In genomic region chrX:40105016-40105790, GRCh38 we compare ENCODE assay signal across 1 cellular context.
TF ChIP-seq lines count a peak whose summit lies in the region.

No MANE protein-coding gene starts in this region.

TF ChIP-seq in K562, 482 proteins besides CTCF, POLR2A, EP300 and RAD21 (continued from another document and continues in another):
- TF ChIP-seq, protein P1, sequence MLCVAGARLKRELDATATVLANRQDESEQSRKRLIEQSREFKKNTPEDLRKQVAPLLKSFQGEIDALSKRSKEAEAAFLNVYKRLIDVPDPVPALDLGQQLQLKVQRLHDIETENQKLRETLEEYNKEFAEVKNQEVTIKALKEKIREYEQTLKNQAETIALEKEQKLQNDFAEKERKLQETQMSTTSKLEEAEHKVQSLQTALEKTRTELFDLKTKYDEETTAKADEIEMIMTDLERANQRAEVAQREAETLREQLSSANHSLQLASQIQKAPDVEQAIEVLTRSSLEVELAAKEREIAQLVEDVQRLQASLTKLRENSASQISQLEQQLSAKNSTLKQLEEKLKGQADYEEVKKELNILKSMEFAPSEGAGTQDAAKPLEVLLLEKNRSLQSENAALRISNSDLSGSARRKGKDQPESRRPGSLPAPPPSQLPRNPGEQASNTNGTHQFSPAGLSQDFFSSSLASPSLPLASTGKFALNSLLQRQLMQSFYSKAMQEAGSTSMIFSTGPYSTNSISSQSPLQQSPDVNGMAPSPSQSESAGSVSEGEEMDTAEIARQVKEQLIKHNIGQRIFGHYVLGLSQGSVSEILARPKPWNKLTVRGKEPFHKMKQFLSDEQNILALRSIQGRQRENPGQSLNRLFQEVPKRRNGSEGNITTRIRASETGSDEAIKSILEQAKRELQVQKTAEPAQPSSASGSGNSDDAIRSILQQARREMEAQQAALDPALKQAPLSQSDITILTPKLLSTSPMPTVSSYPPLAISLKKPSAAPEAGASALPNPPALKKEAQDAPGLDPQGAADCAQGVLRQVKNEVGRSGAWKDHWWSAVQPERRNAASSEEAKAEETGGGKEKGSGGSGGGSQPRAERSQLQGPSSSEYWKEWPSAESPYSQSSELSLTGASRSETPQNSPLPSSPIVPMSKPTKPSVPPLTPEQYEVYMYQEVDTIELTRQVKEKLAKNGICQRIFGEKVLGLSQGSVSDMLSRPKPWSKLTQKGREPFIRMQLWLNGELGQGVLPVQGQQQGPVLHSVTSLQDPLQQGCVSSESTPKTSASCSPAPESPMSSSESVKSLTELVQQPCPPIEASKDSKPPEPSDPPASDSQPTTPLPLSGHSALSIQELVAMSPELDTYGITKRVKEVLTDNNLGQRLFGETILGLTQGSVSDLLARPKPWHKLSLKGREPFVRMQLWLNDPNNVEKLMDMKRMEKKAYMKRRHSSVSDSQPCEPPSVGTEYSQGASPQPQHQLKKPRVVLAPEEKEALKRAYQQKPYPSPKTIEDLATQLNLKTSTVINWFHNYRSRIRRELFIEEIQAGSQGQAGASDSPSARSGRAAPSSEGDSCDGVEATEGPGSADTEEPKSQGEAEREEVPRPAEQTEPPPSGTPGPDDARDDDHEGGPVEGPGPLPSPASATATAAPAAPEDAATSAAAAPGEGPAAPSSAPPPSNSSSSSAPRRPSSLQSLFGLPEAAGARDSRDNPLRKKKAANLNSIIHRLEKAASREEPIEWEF (CRISPR knock-in tag; IDR thresholded peaks at IDR 0.05) = no peak
- TF ChIP-seq, protein P2, sequence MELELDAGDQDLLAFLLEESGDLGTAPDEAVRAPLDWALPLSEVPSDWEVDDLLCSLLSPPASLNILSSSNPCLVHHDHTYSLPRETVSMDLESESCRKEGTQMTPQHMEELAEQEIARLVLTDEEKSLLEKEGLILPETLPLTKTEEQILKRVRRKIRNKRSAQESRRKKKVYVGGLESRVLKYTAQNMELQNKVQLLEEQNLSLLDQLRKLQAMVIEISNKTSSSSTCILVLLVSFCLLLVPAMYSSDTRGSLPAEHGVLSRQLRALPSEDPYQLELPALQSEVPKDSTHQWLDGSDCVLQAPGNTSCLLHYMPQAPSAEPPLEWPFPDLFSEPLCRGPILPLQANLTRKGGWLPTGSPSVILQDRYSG (tag; conservative IDR thresholded peaks at IDR 0.05; ENCODE audit: low read depth) = no peak
- TF ChIP-seq, protein P3, sequence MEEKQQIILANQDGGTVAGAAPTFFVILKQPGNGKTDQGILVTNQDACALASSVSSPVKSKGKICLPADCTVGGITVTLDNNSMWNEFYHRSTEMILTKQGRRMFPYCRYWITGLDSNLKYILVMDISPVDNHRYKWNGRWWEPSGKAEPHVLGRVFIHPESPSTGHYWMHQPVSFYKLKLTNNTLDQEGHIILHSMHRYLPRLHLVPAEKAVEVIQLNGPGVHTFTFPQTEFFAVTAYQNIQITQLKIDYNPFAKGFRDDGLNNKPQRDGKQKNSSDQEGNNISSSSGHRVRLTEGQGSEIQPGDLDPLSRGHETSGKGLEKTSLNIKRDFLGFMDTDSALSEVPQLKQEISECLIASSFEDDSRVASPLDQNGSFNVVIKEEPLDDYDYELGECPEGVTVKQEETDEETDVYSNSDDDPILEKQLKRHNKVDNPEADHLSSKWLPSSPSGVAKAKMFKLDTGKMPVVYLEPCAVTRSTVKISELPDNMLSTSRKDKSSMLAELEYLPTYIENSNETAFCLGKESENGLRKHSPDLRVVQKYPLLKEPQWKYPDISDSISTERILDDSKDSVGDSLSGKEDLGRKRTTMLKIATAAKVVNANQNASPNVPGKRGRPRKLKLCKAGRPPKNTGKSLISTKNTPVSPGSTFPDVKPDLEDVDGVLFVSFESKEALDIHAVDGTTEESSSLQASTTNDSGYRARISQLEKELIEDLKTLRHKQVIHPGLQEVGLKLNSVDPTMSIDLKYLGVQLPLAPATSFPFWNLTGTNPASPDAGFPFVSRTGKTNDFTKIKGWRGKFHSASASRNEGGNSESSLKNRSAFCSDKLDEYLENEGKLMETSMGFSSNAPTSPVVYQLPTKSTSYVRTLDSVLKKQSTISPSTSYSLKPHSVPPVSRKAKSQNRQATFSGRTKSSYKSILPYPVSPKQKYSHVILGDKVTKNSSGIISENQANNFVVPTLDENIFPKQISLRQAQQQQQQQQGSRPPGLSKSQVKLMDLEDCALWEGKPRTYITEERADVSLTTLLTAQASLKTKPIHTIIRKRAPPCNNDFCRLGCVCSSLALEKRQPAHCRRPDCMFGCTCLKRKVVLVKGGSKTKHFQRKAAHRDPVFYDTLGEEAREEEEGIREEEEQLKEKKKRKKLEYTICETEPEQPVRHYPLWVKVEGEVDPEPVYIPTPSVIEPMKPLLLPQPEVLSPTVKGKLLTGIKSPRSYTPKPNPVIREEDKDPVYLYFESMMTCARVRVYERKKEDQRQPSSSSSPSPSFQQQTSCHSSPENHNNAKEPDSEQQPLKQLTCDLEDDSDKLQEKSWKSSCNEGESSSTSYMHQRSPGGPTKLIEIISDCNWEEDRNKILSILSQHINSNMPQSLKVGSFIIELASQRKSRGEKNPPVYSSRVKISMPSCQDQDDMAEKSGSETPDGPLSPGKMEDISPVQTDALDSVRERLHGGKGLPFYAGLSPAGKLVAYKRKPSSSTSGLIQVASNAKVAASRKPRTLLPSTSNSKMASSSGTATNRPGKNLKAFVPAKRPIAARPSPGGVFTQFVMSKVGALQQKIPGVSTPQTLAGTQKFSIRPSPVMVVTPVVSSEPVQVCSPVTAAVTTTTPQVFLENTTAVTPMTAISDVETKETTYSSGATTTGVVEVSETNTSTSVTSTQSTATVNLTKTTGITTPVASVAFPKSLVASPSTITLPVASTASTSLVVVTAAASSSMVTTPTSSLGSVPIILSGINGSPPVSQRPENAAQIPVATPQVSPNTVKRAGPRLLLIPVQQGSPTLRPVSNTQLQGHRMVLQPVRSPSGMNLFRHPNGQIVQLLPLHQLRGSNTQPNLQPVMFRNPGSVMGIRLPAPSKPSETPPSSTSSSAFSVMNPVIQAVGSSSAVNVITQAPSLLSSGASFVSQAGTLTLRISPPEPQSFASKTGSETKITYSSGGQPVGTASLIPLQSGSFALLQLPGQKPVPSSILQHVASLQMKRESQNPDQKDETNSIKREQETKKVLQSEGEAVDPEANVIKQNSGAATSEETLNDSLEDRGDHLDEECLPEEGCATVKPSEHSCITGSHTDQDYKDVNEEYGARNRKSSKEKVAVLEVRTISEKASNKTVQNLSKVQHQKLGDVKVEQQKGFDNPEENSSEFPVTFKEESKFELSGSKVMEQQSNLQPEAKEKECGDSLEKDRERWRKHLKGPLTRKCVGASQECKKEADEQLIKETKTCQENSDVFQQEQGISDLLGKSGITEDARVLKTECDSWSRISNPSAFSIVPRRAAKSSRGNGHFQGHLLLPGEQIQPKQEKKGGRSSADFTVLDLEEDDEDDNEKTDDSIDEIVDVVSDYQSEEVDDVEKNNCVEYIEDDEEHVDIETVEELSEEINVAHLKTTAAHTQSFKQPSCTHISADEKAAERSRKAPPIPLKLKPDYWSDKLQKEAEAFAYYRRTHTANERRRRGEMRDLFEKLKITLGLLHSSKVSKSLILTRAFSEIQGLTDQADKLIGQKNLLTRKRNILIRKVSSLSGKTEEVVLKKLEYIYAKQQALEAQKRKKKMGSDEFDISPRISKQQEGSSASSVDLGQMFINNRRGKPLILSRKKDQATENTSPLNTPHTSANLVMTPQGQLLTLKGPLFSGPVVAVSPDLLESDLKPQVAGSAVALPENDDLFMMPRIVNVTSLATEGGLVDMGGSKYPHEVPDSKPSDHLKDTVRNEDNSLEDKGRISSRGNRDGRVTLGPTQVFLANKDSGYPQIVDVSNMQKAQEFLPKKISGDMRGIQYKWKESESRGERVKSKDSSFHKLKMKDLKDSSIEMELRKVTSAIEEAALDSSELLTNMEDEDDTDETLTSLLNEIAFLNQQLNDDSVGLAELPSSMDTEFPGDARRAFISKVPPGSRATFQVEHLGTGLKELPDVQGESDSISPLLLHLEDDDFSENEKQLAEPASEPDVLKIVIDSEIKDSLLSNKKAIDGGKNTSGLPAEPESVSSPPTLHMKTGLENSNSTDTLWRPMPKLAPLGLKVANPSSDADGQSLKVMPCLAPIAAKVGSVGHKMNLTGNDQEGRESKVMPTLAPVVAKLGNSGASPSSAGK (IDR thresholded peaks at IDR 0.05) = peak; percentile 69; the same call in 1 of the 2 replicates
- TF ChIP-seq, protein P4, sequence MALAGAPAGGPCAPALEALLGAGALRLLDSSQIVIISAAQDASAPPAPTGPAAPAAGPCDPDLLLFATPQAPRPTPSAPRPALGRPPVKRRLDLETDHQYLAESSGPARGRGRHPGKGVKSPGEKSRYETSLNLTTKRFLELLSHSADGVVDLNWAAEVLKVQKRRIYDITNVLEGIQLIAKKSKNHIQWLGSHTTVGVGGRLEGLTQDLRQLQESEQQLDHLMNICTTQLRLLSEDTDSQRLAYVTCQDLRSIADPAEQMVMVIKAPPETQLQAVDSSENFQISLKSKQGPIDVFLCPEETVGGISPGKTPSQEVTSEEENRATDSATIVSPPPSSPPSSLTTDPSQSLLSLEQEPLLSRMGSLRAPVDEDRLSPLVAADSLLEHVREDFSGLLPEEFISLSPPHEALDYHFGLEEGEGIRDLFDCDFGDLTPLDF (CRISPR knock-in tag; IDR thresholded peaks at IDR 0.05) = no peak
- TF ChIP-seq CTBP1 (IDR thresholded peaks at IDR 0.05; ENCODE audit: borderline replicate concordance) = peak; percentile 71
- TF ChIP-seq ZNF655 (CRISPR knock-in tag; IDR thresholded peaks at IDR 0.05) = no peak
- peak; percentile 13 for TF ChIP-seq HMGN3 (IDR thresholded peaks at IDR 0.05; ENCODE audit: borderline replicate concordance, extremely low read depth, insufficient read length, low read depth, low read length)
- TF ChIP-seq NELFE (IDR thresholded peaks at IDR 0.05; ENCODE audit: insufficient read depth, insufficient read length) = no peak
- peak; percentile 54; the same call in 1 of the 2 replicates for TF ChIP-seq GABPB1 (CRISPR knock-in tag; IDR thresholded peaks at IDR 0.05)
- peak; percentile 71 for TF ChIP-seq PRPF4 (IDR thresholded peaks at IDR 0.05; ENCODE audit: insufficient read depth, low read depth, low read length, poor library complexity, severe bottlenecking)
- TF ChIP-seq SUPT5H (IDR thresholded peaks at IDR 0.05) = peak; percentile 62; the same call in 1 of the 2 replicates
- peak; percentile 42 for TF ChIP-seq KDM5B (IDR thresholded peaks at IDR 0.05; ENCODE audit: insufficient replicate concordance, low read depth, low read length)
- TF ChIP-seq L3MBTL2 (IDR thresholded peaks at IDR 0.05) = peak; percentile 44; the same call in 1 of the 2 replicates
- TF ChIP-seq, protein P5, sequence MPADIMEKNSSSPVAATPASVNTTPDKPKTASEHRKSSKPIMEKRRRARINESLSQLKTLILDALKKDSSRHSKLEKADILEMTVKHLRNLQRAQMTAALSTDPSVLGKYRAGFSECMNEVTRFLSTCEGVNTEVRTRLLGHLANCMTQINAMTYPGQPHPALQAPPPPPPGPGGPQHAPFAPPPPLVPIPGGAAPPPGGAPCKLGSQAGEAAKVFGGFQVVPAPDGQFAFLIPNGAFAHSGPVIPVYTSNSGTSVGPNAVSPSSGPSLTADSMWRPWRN (IDR thresholded peaks at IDR 0.05; ENCODE audit: low read depth) = no peak
- TF ChIP-seq NR1H2 (CRISPR knock-in tag; IDR thresholded peaks at IDR 0.05) = 0 out of 2 replicates have a peak, but pooled peaks have one; percentile 30
- peak; percentile 76 for TF ChIP-seq BHLHE40 (IDR thresholded peaks at IDR 0.05; ENCODE audit: low read length)
- TF ChIP-seq ZNF639 (CRISPR knock-in tag; conservative IDR thresholded peaks at IDR 0.05 in 1 of 2, IDR thresholded peaks at IDR 0.05 in 1 of 2) = peak in 1 of 2 experiments; percentile 73; a peak in 2 of 4 replicates
- TF ChIP-seq, protein P6, sequence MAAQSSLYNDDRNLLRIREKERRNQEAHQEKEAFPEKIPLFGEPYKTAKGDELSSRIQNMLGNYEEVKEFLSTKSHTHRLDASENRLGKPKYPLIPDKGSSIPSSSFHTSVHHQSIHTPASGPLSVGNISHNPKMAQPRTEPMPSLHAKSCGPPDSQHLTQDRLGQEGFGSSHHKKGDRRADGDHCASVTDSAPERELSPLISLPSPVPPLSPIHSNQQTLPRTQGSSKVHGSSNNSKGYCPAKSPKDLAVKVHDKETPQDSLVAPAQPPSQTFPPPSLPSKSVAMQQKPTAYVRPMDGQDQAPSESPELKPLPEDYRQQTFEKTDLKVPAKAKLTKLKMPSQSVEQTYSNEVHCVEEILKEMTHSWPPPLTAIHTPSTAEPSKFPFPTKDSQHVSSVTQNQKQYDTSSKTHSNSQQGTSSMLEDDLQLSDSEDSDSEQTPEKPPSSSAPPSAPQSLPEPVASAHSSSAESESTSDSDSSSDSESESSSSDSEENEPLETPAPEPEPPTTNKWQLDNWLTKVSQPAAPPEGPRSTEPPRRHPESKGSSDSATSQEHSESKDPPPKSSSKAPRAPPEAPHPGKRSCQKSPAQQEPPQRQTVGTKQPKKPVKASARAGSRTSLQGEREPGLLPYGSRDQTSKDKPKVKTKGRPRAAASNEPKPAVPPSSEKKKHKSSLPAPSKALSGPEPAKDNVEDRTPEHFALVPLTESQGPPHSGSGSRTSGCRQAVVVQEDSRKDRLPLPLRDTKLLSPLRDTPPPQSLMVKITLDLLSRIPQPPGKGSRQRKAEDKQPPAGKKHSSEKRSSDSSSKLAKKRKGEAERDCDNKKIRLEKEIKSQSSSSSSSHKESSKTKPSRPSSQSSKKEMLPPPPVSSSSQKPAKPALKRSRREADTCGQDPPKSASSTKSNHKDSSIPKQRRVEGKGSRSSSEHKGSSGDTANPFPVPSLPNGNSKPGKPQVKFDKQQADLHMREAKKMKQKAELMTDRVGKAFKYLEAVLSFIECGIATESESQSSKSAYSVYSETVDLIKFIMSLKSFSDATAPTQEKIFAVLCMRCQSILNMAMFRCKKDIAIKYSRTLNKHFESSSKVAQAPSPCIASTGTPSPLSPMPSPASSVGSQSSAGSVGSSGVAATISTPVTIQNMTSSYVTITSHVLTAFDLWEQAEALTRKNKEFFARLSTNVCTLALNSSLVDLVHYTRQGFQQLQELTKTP (IDR thresholded peaks at IDR 0.05; ENCODE audit: low read depth in 1 of 2, partially characterized antibody in 2 of 2) = peak in 1 of 2 experiments; percentile 20
- peak; percentile 78 for TF ChIP-seq POLR2G (IDR thresholded peaks at IDR 0.05; ENCODE audit: low read depth, low read length)
- peak; percentile 52; the same call in 1 of the 2 replicates for TF ChIP-seq ZNF431 (CRISPR knock-in tag; IDR thresholded peaks at IDR 0.05)
- TF ChIP-seq ILK (tag; IDR thresholded peaks at IDR 0.05; ENCODE audit: borderline replicate concordance, low read depth) = no peak
- peak; percentile 88 for TF ChIP-seq RBFOX2 (IDR thresholded peaks at IDR 0.05; ENCODE audit: low read depth, low read length)
